ENCODE assay signal across 1 cellular context in the genomic region with DNA sequence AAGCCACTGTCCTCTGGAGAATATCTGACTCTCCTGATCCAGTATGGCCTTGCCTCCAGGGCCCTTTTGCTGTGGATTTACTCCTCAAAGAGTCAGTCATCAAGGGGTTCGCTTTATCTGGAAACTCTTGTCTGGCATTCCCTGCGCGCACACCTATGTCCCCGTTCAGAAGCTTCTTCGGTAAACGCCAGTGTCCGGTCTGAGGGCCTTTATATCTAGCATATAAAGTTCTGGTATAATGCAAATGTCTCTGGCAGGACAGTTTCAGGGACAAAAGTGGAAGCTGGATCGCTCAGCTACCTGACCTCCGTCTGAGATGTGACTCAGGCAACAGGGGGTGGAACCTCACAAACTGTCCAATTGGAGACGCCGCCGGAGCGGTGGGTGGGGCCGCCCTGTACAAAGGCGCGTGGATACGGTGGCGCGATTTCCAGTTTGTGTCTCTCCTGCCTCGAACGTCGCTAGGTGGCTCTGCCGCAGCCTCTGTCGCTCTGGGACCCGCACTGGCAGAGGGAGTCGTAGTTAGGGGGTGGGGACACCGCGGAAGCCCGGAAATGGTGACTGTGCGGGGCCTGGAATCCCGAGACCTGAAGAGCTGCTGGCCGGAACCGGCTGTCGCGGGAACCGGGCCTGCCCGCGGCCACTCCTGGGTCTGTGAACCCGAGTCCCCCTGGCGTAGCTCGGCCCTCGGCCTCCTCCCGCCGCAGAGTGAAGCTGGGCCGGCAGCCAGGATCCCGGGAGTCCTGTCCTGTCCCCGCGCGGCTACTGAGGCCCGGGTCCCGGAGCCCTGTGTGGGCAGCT.
TF ChIP-seq lines count a peak whose summit lies in the region.

No MANE protein-coding gene starts in this region.

TF ChIP-seq in liver, 16 proteins besides CTCF, POLR2A, EP300 and RAD21 (continued from another document):
- TF ChIP-seq RXRA (IDR thresholded peaks at IDR 0.05): peak; percentile 51 to 56
- TF ChIP-seq, protein P1, sequence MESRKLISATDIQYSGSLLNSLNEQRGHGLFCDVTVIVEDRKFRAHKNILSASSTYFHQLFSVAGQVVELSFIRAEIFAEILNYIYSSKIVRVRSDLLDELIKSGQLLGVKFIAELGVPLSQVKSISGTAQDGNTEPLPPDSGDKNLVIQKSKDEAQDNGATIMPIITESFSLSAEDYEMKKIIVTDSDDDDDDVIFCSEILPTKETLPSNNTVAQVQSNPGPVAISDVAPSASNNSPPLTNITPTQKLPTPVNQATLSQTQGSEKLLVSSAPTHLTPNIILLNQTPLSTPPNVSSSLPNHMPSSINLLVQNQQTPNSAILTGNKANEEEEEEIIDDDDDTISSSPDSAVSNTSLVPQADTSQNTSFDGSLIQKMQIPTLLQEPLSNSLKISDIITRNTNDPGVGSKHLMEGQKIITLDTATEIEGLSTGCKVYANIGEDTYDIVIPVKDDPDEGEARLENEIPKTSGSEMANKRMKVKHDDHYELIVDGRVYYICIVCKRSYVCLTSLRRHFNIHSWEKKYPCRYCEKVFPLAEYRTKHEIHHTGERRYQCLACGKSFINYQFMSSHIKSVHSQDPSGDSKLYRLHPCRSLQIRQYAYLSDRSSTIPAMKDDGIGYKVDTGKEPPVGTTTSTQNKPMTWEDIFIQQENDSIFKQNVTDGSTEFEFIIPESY (IDR thresholded peaks at IDR 0.05): peak; percentile 83
- TF ChIP-seq, protein P2, sequence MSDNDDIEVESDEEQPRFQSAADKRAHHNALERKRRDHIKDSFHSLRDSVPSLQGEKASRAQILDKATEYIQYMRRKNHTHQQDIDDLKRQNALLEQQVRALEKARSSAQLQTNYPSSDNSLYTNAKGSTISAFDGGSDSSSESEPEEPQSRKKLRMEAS (IDR thresholded peaks at IDR 0.05): peak; percentile 81
- peak in 1 of 2 donors; percentile 4 for TF ChIP-seq HNF4A (conservative IDR thresholded peaks at IDR 0.05)
